In the genomic region with DNA sequence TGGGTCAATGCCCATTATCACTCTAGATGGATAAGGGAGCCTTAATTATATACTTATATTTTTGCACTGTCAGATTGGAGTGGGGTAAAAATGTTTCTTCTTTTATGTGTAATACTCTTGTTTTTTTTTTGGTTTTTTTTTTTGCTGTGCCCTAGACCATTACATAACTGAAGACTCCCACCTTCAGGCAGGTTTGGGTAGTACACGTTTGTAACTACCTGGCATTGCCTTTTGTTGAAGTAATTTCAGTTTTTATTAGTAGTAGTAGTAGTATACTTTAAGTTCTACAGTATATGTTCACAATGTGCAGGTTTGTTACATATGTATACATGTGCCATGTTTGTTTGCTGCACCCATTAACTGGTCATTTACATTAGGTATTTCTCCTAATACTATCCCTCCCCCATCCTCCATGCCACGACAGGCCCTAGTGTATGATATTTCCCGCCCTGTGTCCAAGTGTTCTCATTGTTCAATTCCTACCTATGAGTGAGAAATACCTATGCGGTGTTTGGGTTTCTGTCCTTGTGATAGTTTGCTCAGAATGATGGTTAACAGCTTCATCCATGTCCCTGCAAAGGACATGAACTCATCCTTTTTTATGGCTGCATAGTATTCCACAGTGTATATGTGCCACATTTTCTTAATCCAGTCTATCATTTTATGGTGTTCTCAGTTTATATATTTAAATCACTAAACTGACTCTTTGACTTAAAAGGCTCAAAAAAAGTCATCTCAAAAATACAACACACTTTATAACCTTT, we compare ENCODE assay signal across 7 cellular contexts.
DNase-seq lines count a peak whose midpoint lies in the region; TF ChIP-seq lines count a peak whose summit lies in the region.
"Not testable (repeated sequence)": the region's sequence is repeated elsewhere in the genome, so short reads cannot be mapped to it uniquely, and the experiment has no call there.

No MANE protein-coding gene starts in this region.

- H3K4me3 ChIP-seq in KMS-11 (IDR thresholded peaks at IDR 0.05; ENCODE audit: insufficient read depth, low read depth, low read length); cardiac muscle cell; retinal pigment epithelial cell (ENCODE audit: low read length): not testable (repeated sequence)

- not testable (repeated sequence) for H3K36me3 ChIP-seq in KMS-11 (ENCODE audit: insufficient read depth); cardiac muscle cell

- not testable (repeated sequence) for H4K20me1 ChIP-seq in KMS-11 (ENCODE audit: insufficient read depth)

- H3K27me3 ChIP-seq in KMS-11 (ENCODE audit: insufficient read depth, low read depth); cardiac muscle cell: not testable (repeated sequence)

- TF ChIP-seq CTCF in KMS-11 (conservative IDR thresholded peaks at IDR 0.05; ENCODE audit: low read depth, low read length), result peak; percentile 51
- peak; percentile 31 for TF ChIP-seq CTCF in cardiac muscle cell (IDR thresholded peaks at IDR 0.05; ENCODE audit: low read depth, low read length)
- peak; percentile 45 for TF ChIP-seq CTCF in retinal pigment epithelial cell (conservative IDR thresholded peaks at IDR 0.05; ENCODE audit: low read depth, low read length)

- H3K9ac ChIP-seq in KMS-11, result not testable (repeated sequence)

- peak; percentile 36 for DNase-seq in EH (ENCODE audit: low read depth)
- DNase-seq in OCI-M1 (lab: John Stamatoyannopoulos, UW), result peak; percentile 71
- DNase-seq in activated CD4-positive, alpha-beta T cell treated with anti-CD3 and anti-CD28 coated beads for 48 hours, result peak; percentile 59
- peak; percentile 53 for DNase-seq in astrocyte of the hippocampus (ENCODE audit: low read depth, low spot score)
- peak; percentile 20 to 38 for DNase-seq in cardiac muscle cell (ENCODE audit: low read depth in 1 of 2, low spot score in 1 of 2)
- not testable (repeated sequence) for DNase-seq in retinal pigment epithelial cell (ENCODE audit: low read depth)

- not testable (repeated sequence) for H3K27ac ChIP-seq in KMS-11, cardiac muscle cell

- H3K4me2 ChIP-seq in KMS-11, result not testable (repeated sequence)

- H2AFZ ChIP-seq in KMS-11 (ENCODE audit: low read depth), result not testable (repeated sequence)

- H3K9me3 ChIP-seq in cardiac muscle cell (ENCODE audit: low read depth), result not testable (repeated sequence)

- H3K79me2 ChIP-seq in KMS-11 (ENCODE audit: insufficient read depth, low read depth), result not testable (repeated sequence)

- not testable (repeated sequence) for H3K4me1 ChIP-seq in KMS-11 (ENCODE audit: low read depth, poor library complexity, severe bottlenecking); cardiac muscle cell (ENCODE audit: low read depth)
